ENCODE assay signal across 9 cellular contexts in the genomic region with DNA sequence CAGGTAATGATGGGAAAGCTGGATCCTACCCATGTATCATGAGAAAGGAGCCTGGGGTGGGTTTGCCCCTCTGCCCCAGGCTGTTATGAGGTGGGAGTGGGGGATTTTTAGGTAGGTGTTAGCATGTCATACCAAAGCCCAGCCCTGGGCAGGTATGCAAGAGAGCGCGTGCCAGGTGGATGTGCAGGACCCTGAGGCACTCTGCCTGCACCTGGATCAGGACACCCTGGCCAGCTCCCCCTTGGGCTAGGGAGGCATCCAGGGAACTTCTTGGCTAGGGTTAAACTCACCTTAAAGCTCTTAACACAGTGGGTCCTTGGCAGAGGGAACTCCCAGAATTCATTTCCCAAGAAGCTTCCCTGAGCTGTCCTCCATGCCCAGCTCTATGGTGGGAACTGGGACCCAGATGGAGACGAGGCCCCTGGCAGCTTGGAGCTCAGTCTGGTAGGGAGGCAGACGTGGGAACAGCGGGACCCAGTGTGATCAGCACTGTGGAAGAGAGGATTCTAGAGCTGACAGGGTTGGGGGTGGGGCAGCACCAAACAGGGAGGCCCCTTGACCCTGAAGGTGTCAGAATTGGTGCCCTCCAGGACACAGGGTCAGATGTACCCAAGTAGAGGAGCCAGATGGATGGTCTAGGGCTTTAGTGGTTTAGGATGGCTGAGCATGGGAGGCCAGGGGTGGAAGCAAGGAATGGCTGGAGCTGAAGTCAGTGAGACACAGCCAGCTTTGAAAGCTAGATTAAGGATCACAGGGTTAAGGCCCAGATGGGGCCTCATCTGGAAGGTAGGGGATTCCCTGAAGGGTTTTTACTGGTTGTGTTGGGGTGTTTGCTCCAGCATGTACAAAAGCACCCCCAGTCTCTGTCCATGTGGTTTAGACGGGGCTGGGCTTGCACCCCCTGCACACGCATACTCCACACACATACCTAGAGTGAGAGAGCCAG. TPM values are rescaled to one million over a fixed set of nuclear protein-coding genes. Genes with fewer than 3 reads are reported as not detected.
A peak's percentile ranks its signal among the peaks of the same experiment; 100 is the strongest.
DNase-seq lines count a peak whose midpoint lies in the region; ATAC-seq and TF ChIP-seq lines count a peak whose summit lies in the region.
"Had no signal": no experiment of that assay in that cellular context is flagged by ENCODE, and none has a peak within 500 bp of the region (broad histone marks: within the 10 kb centered on the region; RNA-seq: fewer than 3 reads in every experiment).

No MANE protein-coding gene starts in this region.

- peaks cover 43% of the 10 kb centered on the region for H3K4me1 Mint-ChIP-seq in GM23338
- peaks cover 68% of the 10 kb centered on the region for H3K4me1 Mint-ChIP-seq in activated naive CD8-positive, alpha-beta T cell treated with anti-CD3 and anti-CD28 coated beads, Interleukin-2, amount 50 U/mL, for 24 hours

- no peaks in the 10 kb centered on the region for H3K9me3 ChIP-seq in BLaER1

- peaks cover 29% of the 10 kb centered on the region for H3F3A ChIP-seq in GM23338 (replicated peaks; ENCODE audit: low read depth)

- H3K36me3 ChIP-seq in BLaER1: peaks cover 46% of the 10 kb centered on the region
- no peaks in the 10 kb centered on the region for H3K36me3 ChIP-seq in GM23338 (ENCODE audit: insufficient read depth)

- no peak for DNase-seq in GM23338 (ENCODE audit: low spot score)
- DNase-seq in activated naive CD8-positive, alpha-beta T cell treated with anti-CD3 and anti-CD28 coated beads, Interleukin-2, amount 50 U/mL, for 24 hours: no peak
- DNase-seq in SW 1271 (lab: John Stamatoyannopoulos, UW): no peak
- DNase-seq in GM03348 (ENCODE audit: low spot score): no peak
- DNase-seq: activated effector memory CD4-positive, alpha-beta T cell treated with Interleukin-2 at 50 U/mL for 16 hours; mesendoderm had no signal

- H3K79me2 ChIP-seq in GM23338 (replicated peaks; ENCODE audit: insufficient read depth): no peaks in the 10 kb centered on the region

- H3K4me3 Mint-ChIP-seq in GM23338: peak overlapping the region; percentile 67; the same call in 2 of the 3 replicates
- peak overlapping the region; percentile 71 for H3K4me3 Mint-ChIP-seq in activated naive CD8-positive, alpha-beta T cell treated with anti-CD3 and anti-CD28 coated beads, Interleukin-2, amount 50 U/mL, for 24 hours

- H3K9me3 Mint-ChIP-seq in GM23338: peaks cover 3% of the 10 kb centered on the region; the same call in 1 of the 3 replicates
- H3K9me3 Mint-ChIP-seq in activated naive CD8-positive, alpha-beta T cell treated with anti-CD3 and anti-CD28 coated beads, Interleukin-2, amount 50 U/mL, for 24 hours: no peaks in the 10 kb centered on the region

- TF ChIP-seq CTCF in GM23338 (conservative IDR thresholded peaks at IDR 0.05; ENCODE audit: low read depth in 2 of 2): no peak

- H3K4me3 ChIP-seq in BLaER1 (no peak overlapping the region), GM23338 (no peak overlapping the region)

- no peak for ATAC-seq in GM23338
- no peak for ATAC-seq in activated naive CD8-positive, alpha-beta T cell treated with anti-CD3 and anti-CD28 coated beads, Interleukin-2, amount 50 U/mL, for 24 hours
- no peak for ATAC-seq in GM21576 (IDR thresholded peaks at IDR 0.05; ENCODE audit: unreplicated experiment)

- peaks cover 65% of the 10 kb centered on the region for H3K4me1 ChIP-seq in BLaER1
- H3K4me1 ChIP-seq in GM23338 (ENCODE audit: insufficient read depth): peaks cover 26% of the 10 kb centered on the region

- H3K27me3 Mint-ChIP-seq in GM23338 (ENCODE audit: insufficient read depth, low read depth, poor library complexity): peaks cover 44% of the 10 kb centered on the region
- no peaks in the 10 kb centered on the region for H3K27me3 Mint-ChIP-seq in activated naive CD8-positive, alpha-beta T cell treated with anti-CD3 and anti-CD28 coated beads, Interleukin-2, amount 50 U/mL, for 24 hours

- peaks cover 18% of the 10 kb centered on the region for H3K36me3 Mint-ChIP-seq in GM23338 (ENCODE audit: low read depth)
- H3K36me3 Mint-ChIP-seq in activated naive CD8-positive, alpha-beta T cell treated with anti-CD3 and anti-CD28 coated beads, Interleukin-2, amount 50 U/mL, for 24 hours (ENCODE audit: low read depth): peaks cover 16% of the 10 kb centered on the region

- no peak overlapping the region for H3K27ac Mint-ChIP-seq in GM23338
- H3K27ac Mint-ChIP-seq in activated naive CD8-positive, alpha-beta T cell treated with anti-CD3 and anti-CD28 coated beads, Interleukin-2, amount 50 U/mL, for 24 hours: peak overlapping the region; percentile 49

- H3K27me3 ChIP-seq in BLaER1: no peaks in the 10 kb centered on the region
- peaks cover 37% of the 10 kb centered on the region for H3K27me3 ChIP-seq in GM23338 (ENCODE audit: insufficient read depth)

- H2AFZ ChIP-seq in GM23338: no peak overlapping the region

- H3K4me2 ChIP-seq in BLaER1 (peak overlapping the region; percentile 92), GM23338 (peak overlapping the region; percentile 26; the same call in 1 of the 2 replicates)

- H3K27ac ChIP-seq in BLaER1 (peak overlapping the region; percentile 93; the same call in 1 of the 2 replicates), GM23338 (ENCODE audit: low read depth) (no peak overlapping the region)

- no peak overlapping the region for H3K9ac ChIP-seq in BLaER1

- no peaks in the 10 kb centered on the region for H3K9me2 ChIP-seq in GM23338 (ENCODE audit: insufficient read depth)

- peaks cover 20% of the 10 kb centered on the region for H4K20me1 ChIP-seq in BLaER1
- H4K20me1 ChIP-seq in GM23338 (replicated peaks; ENCODE audit: insufficient read depth): no peaks in the 10 kb centered on the region; the same call in 1 of the 2 replicates

TF ChIP-seq in GM23338, 12 proteins besides CTCF, POLR2A, EP300 and RAD21:
- TF ChIP-seq CREB1 (CRISPR knock-in tag; IDR thresholded peaks at IDR 0.05; ENCODE audit: low read depth) (no peak), EZH2 (IDR thresholded peaks at IDR 0.05; ENCODE audit: low read depth, unreplicated experiment) (no peak), STAT1 (IDR thresholded peaks at IDR 0.05; ENCODE audit: unreplicated experiment) (no peak), JUNB (IDR thresholded peaks at IDR 0.05; ENCODE audit: unreplicated experiment) (no peak)
- TF ChIP-seq, protein P1, sequence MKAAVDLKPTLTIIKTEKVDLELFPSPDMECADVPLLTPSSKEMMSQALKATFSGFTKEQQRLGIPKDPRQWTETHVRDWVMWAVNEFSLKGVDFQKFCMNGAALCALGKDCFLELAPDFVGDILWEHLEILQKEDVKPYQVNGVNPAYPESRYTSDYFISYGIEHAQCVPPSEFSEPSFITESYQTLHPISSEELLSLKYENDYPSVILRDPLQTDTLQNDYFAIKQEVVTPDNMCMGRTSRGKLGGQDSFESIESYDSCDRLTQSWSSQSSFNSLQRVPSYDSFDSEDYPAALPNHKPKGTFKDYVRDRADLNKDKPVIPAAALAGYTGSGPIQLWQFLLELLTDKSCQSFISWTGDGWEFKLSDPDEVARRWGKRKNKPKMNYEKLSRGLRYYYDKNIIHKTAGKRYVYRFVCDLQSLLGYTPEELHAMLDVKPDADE (IDR thresholded peaks at IDR 0.05): no peak
- TF ChIP-seq, protein P2, sequence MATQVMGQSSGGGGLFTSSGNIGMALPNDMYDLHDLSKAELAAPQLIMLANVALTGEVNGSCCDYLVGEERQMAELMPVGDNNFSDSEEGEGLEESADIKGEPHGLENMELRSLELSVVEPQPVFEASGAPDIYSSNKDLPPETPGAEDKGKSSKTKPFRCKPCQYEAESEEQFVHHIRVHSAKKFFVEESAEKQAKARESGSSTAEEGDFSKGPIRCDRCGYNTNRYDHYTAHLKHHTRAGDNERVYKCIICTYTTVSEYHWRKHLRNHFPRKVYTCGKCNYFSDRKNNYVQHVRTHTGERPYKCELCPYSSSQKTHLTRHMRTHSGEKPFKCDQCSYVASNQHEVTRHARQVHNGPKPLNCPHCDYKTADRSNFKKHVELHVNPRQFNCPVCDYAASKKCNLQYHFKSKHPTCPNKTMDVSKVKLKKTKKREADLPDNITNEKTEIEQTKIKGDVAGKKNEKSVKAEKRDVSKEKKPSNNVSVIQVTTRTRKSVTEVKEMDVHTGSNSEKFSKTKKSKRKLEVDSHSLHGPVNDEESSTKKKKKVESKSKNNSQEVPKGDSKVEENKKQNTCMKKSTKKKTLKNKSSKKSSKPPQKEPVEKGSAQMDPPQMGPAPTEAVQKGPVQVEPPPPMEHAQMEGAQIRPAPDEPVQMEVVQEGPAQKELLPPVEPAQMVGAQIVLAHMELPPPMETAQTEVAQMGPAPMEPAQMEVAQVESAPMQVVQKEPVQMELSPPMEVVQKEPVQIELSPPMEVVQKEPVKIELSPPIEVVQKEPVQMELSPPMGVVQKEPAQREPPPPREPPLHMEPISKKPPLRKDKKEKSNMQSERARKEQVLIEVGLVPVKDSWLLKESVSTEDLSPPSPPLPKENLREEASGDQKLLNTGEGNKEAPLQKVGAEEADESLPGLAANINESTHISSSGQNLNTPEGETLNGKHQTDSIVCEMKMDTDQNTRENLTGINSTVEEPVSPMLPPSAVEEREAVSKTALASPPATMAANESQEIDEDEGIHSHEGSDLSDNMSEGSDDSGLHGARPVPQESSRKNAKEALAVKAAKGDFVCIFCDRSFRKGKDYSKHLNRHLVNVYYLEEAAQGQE (IDR thresholded peaks at IDR 0.05; ENCODE audit: unreplicated experiment): no peak

RNA-seq across cellular contexts. Expression of a gene that starts 2.2 kb away (rescaled TPM):
- total RNA-seq in GM23338 (2014; rRNA removed; shearing (Covaris generic)): 6.4 and 9.7 TPM in 2 replicates
- polyA plus RNA-seq in GM23338 (2016; fragmentation: Nextera tagmentation; extraction: Ambion mirVana): 7.6 and 7.7 TPM in 2 replicates

RNA-seq across cellular contexts. Expression of a gene that starts 17.9 kb away (rescaled TPM):
- 37.2 and 56.8 TPM in 2 replicates for total RNA-seq in GM23338 (2014; rRNA removed; shearing (Covaris generic))
- 13.0 and 18.7 TPM in 2 replicates for polyA plus RNA-seq in GM23338 (2016; fragmentation: Nextera tagmentation; extraction: Ambion mirVana)

RNA-seq across cellular contexts. Expression of a gene that starts 29.1 kb away (rescaled TPM):
- total RNA-seq in GM23338 (2014; rRNA removed; shearing (Covaris generic)): 242 and 290 TPM in 2 replicates
- polyA plus RNA-seq in GM23338 (2016; fragmentation: Nextera tagmentation; extraction: Ambion mirVana): 102 and 106 TPM in 2 replicates

RNA-seq across cellular contexts. Expression of a gene that starts 35.0 kb away (rescaled TPM):
- total RNA-seq in GM23338 (2014; rRNA removed; shearing (Covaris generic)): 2.6 and 2.9 TPM in 2 replicates
- polyA plus RNA-seq in GM23338 (2016; fragmentation: Nextera tagmentation; extraction: Ambion mirVana): 8.0 and 8.1 TPM in 2 replicates

RNA-seq across cellular contexts. Expression of a gene that starts 43.9 kb away (rescaled TPM):
- total RNA-seq in GM23338 (2014; rRNA removed; shearing (Covaris generic)): 1.9 TPM in 1 of 2 replicates, not detected in the other
- polyA plus RNA-seq in GM23338 (2016; fragmentation: Nextera tagmentation; extraction: Ambion mirVana): 2.0 and 3.1 TPM in 2 replicates
- total RNA-seq: epithelial cell of proximal tubule had no signal
